In the genomic region with DNA sequence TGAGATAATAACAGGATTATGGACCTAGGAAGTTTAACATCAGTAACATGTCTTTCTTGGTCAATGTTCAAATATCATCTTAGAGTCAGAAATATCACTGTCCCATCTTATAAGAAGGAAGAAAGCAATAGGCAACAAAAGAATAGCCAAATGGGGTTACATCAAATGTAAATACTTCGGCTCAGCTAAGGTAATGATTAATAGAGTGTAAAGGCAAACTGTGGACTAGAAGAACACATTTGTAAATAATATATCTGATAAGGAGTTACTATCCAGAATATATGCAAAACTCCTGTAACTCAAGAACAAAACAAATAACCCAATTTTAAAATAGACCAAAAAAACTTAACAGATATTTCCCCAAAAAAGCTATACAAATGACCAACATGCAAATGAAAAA, we compare ENCODE assay signal across 16 cellular contexts.
"Had no signal": no experiment of that assay in that cellular context is flagged by ENCODE, and none has a peak within 500 bp of the region (broad histone marks: within the 10 kb centered on the region; RNA-seq: fewer than 3 reads in every experiment).

No MANE protein-coding gene starts in this region.

- DNase-seq: heart left ventricle; islet precursor cell; left ventricle myocardium superior; lower lobe of right lung; mammary epithelial cell; mesenchymal stem cell; naive thymus-derived CD8-positive, alpha-beta T cell; nucleus accumbens; spleen; stimulated activated CD4-positive, alpha-beta T cell treated with anti-CD3 and anti-CD28 coated beads, Interleukin-4, amount 100 ng/mL, for 24 hours; stimulated activated naive CD4-positive, alpha-beta T cell; tibial artery; trophoblast cell; upper lobe of right lung had no signal

- ATAC-seq: heart left ventricle; left ventricle myocardium superior; lower lobe of right lung; naive thymus-derived CD8-positive, alpha-beta T cell; sciatic nerve; stimulated activated effector memory CD8-positive, alpha-beta T cell treated with anti-CD3 and anti-CD28 coated beads, Interleukin-12 subunit alpha, Interleukin-12 subunit beta, amount 100 ng/mL, for 72 hours; upper lobe of right lung had no signal
